9 cellular contexts compared by ENCODE assay signal in the genomic region with DNA sequence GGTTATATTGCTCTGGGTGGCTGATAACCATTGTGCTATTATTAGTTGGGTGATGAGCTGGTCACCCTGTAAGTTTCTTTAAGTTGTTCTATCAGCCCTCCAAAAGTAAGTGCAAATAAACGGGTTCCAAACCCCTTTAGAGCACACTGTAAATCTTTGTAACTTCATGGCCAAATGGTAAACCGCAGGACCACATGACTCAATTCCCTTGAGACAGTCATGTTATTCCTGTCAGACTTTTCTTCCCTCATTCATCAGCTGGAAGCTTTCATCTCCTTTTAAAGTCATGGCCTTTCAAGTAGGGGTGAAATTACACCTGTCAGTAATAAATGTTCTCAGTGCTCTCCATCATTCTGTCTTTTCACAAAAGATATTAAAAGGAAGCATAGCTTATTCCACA.
DNase-seq lines count a peak whose midpoint lies in the region; ATAC-seq and TF ChIP-seq lines count a peak whose summit lies in the region.
"Had no signal": no experiment of that assay in that cellular context is flagged by ENCODE, and none has a peak within 500 bp of the region (broad histone marks: within the 10 kb centered on the region; RNA-seq: fewer than 3 reads in every experiment).

No MANE protein-coding gene starts in this region.

- no peak for TF ChIP-seq CTCF in DOHH2 (IDR thresholded peaks at IDR 0.05; ENCODE audit: low read depth, low read length, poor library complexity, severe bottlenecking)
- TF ChIP-seq CTCF in fibroblast of mammary gland (conservative IDR thresholded peaks at IDR 0.05; ENCODE audit: control insufficient read depth, insufficient read depth, low read depth, low read length): no peak
- TF ChIP-seq CTCF in BE2C (IDR thresholded peaks at IDR 0.05; ENCODE audit: low read depth, low read length): no peak

- H3K4me3 ChIP-seq in DOHH2 (ENCODE audit: low read length): peak overlapping the region; percentile 60
- no peak overlapping the region for H3K4me3 ChIP-seq in fibroblast of mammary gland (ENCODE audit: control insufficient read depth, low read depth, low read length)
- no peak overlapping the region for H3K4me3 ChIP-seq in BE2C (ENCODE audit: low read depth, low read length)

- H3K9me3 Mint-ChIP-seq in activated T-cell treated with anti-CD3 and anti-CD28 coated beads, Interleukin-2, amount 50 U/mL, for 72 hours: no peaks in the 10 kb centered on the region
- H3K9me3 Mint-ChIP-seq: activated naive CD4-positive, alpha-beta T cell treated with anti-CD3 and anti-CD28 coated beads, Interleukin-2, amount 50 U/mL, for 24 hours had no signal

- H3K36me3 Mint-ChIP-seq in activated T-cell treated with anti-CD3 and anti-CD28 coated beads, Interleukin-2, amount 50 U/mL, for 72 hours (ENCODE audit: insufficient read depth in 2 of 2): peaks cover 0 to 2% of the 10 kb centered on the region in 2 donors

- peak overlapping the region; percentile 78 for H3K4me2 ChIP-seq in DOHH2 (ENCODE audit: low read length)

- H3F3A ChIP-seq in DOHH2 (ENCODE audit: control insufficient read depth, insufficient read depth): peaks cover 44% of the 10 kb centered on the region

- H3K27me3 ChIP-seq in DOHH2 (ENCODE audit: control insufficient read depth, low read length): no peaks in the 10 kb centered on the region
- no peaks in the 10 kb centered on the region for H3K27me3 ChIP-seq in BE2C

- H3K4me3 Mint-ChIP-seq in activated T-cell treated with anti-CD3 and anti-CD28 coated beads, Interleukin-2, amount 50 U/mL, for 72 hours: no peak overlapping the region
- H3K4me3 Mint-ChIP-seq: activated naive CD4-positive, alpha-beta T cell treated with anti-CD3 and anti-CD28 coated beads, Interleukin-2, amount 50 U/mL, for 24 hours had no signal

- no peaks in the 10 kb centered on the region for H3K27me3 Mint-ChIP-seq in activated T-cell treated with anti-CD3 and anti-CD28 coated beads, Interleukin-2, amount 50 U/mL, for 72 hours (ENCODE audit: low read depth)
- H3K27me3 Mint-ChIP-seq: activated naive CD4-positive, alpha-beta T cell treated with anti-CD3 and anti-CD28 coated beads, Interleukin-2, amount 50 U/mL, for 24 hours had no signal

- no peaks in the 10 kb centered on the region for H3K9me2 ChIP-seq in DOHH2 (replicated peaks; ENCODE audit: control insufficient read depth, low read length)

- H3K79me2 ChIP-seq in DOHH2 (ENCODE audit: control insufficient read depth, low read length): no peaks in the 10 kb centered on the region

- H3K27ac ChIP-seq in DOHH2 (ENCODE audit: low read depth, low read length): peak overlapping the region; percentile 99

- H3K4me1 ChIP-seq in DOHH2 (ENCODE audit: control insufficient read depth, low read length): peaks cover 65% of the 10 kb centered on the region
- H3K4me1 ChIP-seq in BE2C: no peaks in the 10 kb centered on the region

- H3K36me3 ChIP-seq in DOHH2 (ENCODE audit: control insufficient read depth, low read length): peaks cover 64% of the 10 kb centered on the region
- H3K36me3 ChIP-seq in BE2C: no peaks in the 10 kb centered on the region

- H3K4me1 Mint-ChIP-seq in activated T-cell treated with anti-CD3 and anti-CD28 coated beads, Interleukin-2, amount 50 U/mL, for 72 hours (ENCODE audit: low read depth): no peaks in the 10 kb centered on the region

- peak; percentile 69 for DNase-seq in fibroblast of mammary gland (ENCODE audit: low read depth)
- DNase-seq in activated T-cell treated with anti-CD3 and anti-CD28 coated beads, Interleukin-2, amount 50 U/mL, for 72 hours: no peak
- no peak for DNase-seq in activated gamma-delta T cell treated with Interleukin-2 at 50 U/mL for 16 hours
- no peak for DNase-seq in BE2C
- DNase-seq in SHP77 treated with DMSO at 0.1 percent for 48 hours (lab: John Stamatoyannopoulos, UW): no peak

- peaks cover 16% of the 10 kb centered on the region for H3K9me3 ChIP-seq in DOHH2 (ENCODE audit: control insufficient read depth, insufficient read depth, low read length)
- H3K9me3 ChIP-seq in BE2C: no peaks in the 10 kb centered on the region

- H4K20me1 ChIP-seq in DOHH2 (ENCODE audit: control insufficient read depth, insufficient read depth, low read depth, low read length): no peaks in the 10 kb centered on the region

- H3K27ac Mint-ChIP-seq in activated T-cell treated with anti-CD3 and anti-CD28 coated beads, Interleukin-2, amount 50 U/mL, for 72 hours: no peak overlapping the region
- H3K27ac Mint-ChIP-seq: activated naive CD4-positive, alpha-beta T cell treated with anti-CD3 and anti-CD28 coated beads, Interleukin-2, amount 50 U/mL, for 24 hours had no signal

- ATAC-seq in GM21515 (IDR thresholded peaks at IDR 0.05; ENCODE audit: unreplicated experiment): peak; percentile 79
- peak; percentile 40 for ATAC-seq in HG03521 (IDR thresholded peaks at IDR 0.05; ENCODE audit: unreplicated experiment)
- no peak for ATAC-seq in activated T-cell treated with anti-CD3 and anti-CD28 coated beads, Interleukin-2, amount 50 U/mL, for 72 hours (replicated peaks in 1 of 2)

Comparison
In these comparisons a context has a peak if more than half of its experiments do, and no peak if none do; other contexts are left out.
1. ATAC-seq: peak in GM21515 (single experiment) and HG03521 (single experiment); none in activated T-cell treated with anti-CD3 and anti-CD28 coated beads, Interleukin-2, amount 50 U/mL, for 72 hours (0 of 2).